Comparison of ENCODE assay signal across 1 cellular context in genomic region chr20:44206132-44206531, GRCh38.
TF ChIP-seq lines count a peak whose summit lies in the region.

No MANE protein-coding gene starts in this region.

TF ChIP-seq in A549, 52 proteins besides CTCF, POLR2A, EP300 and RAD21:
- TF ChIP-seq ESRRA (IDR thresholded peaks at IDR 0.05; ENCODE audit: borderline replicate concordance, low read length) (no peak), EHF (CRISPR knock-in tag; IDR thresholded peaks at IDR 0.05) (no peak), MYC (IDR thresholded peaks at IDR 0.05; ENCODE audit: borderline replicate concordance, low read length) (no peak), MAFK (IDR thresholded peaks at IDR 0.05; ENCODE audit: partially characterized antibody) (no peak), ZFP36 (IDR thresholded peaks at IDR 0.05; ENCODE audit: borderline replicate concordance, partially characterized antibody) (no peak), HES2 (IDR thresholded peaks at IDR 0.05) (no peak), SMC3 (IDR thresholded peaks at IDR 0.05) (no peak), RNF2 (IDR thresholded peaks at IDR 0.05; ENCODE audit: borderline replicate concordance, low read depth) (no peak)
- TF ChIP-seq, protein P1, sequence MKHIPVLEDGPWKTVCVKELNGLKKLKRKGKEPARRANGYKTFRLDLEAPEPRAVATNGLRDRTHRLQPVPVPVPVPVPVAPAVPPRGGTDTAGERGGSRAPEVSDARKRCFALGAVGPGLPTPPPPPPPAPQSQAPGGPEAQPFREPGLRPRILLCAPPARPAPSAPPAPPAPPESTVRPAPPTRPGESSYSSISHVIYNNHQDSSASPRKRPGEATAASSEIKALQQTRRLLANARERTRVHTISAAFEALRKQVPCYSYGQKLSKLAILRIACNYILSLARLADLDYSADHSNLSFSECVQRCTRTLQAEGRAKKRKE (CRISPR knock-in tag; IDR thresholded peaks at IDR 0.05; ENCODE audit: low read depth): no peak
